Comparison of ENCODE assay signal across 9 cellular contexts in genomic region chr3:194046995-194047681, GRCh38.
A peak's percentile ranks its signal among the peaks of the same experiment; 100 is the strongest.
DNase-seq lines count a peak whose midpoint lies in the region; ATAC-seq and TF ChIP-seq lines count a peak whose summit lies in the region.
"Had no signal": no experiment of that assay in that cellular context is flagged by ENCODE, and none has a peak within 500 bp of the region (broad histone marks: within the 10 kb centered on the region; RNA-seq: fewer than 3 reads in every experiment).

No MANE protein-coding gene starts in this region.

- peaks cover 0 to 41% of the 10 kb centered on the region in 2 donors for H3K27me3 Mint-ChIP-seq in effector memory CD8-positive, alpha-beta T cell

- H3K36me3 Mint-ChIP-seq in effector memory CD8-positive, alpha-beta T cell (ENCODE audit: insufficient read depth): no peaks in the 10 kb centered on the region

- peaks cover 3 to 6% of the 10 kb centered on the region in 2 donors for H3K9me3 Mint-ChIP-seq in effector memory CD8-positive, alpha-beta T cell

- DNase-seq in GF-D8 (lab: John Stamatoyannopoulos, UW) (peak; percentile 65), MV-4-11 (lab: John Stamatoyannopoulos, UW) (peak; percentile 90), colonic mucosa (peak; percentile 78)
- no peak for DNase-seq in stimulated activated CD4-positive, alpha-beta T cell treated with anti-CD3 and anti-CD28 coated beads, Interleukin-2, amount 100 ng/mL, for 48 hours
- DNase-seq in activated T-cell treated with anti-CD3 and anti-CD28 coated beads, Interleukin-2, amount 50 U/mL, for 1 hour: no peak
- DNase-seq in effector memory CD8-positive, alpha-beta T cell: no peak

- H3K4me2 ChIP-seq in parathyroid adenoma (ENCODE audit: low read length): no peak overlapping the region

- no peaks in the 10 kb centered on the region for H3K36me3 ChIP-seq in colonic mucosa
- no peaks in the 10 kb centered on the region for H3K36me3 ChIP-seq in parathyroid adenoma (ENCODE audit: control insufficient read depth, insufficient read depth, low read length)
- H3K36me3 ChIP-seq: neutrophil had no signal

- H3K27ac ChIP-seq in colonic mucosa (peak overlapping the region; percentile 37), parathyroid adenoma (no peak overlapping the region)
- H3K27ac ChIP-seq: neutrophil had no signal

- H3K4me1 ChIP-seq in colonic mucosa (peaks cover 8% of the 10 kb centered on the region), parathyroid adenoma (peaks cover 3% of the 10 kb centered on the region)

- intact Hi-C loops in colonic mucosa (cut with DNase I): no loop called here

- peaks cover 0 to 2% of the 10 kb centered on the region in 2 donors for H3K4me1 Mint-ChIP-seq in effector memory CD8-positive, alpha-beta T cell (ENCODE audit: low read depth in 2 of 2)

- peak overlapping the region; percentile 73 for H2AFZ ChIP-seq in parathyroid adenoma

- peak overlapping the region in 1 of 2 donors; percentile 54 for H3K9ac ChIP-seq in colonic mucosa (ENCODE audit: low read depth in 2 of 2, low read length in 2 of 2)
- H3K9ac ChIP-seq in parathyroid adenoma: no peak overlapping the region

- H3K4me3 ChIP-seq in colonic mucosa (no peak overlapping the region), parathyroid adenoma (ENCODE audit: low read depth, low read length) (no peak overlapping the region)

- no peaks in the 10 kb centered on the region for H3K79me2 ChIP-seq in parathyroid adenoma

- H3K4me3 Mint-ChIP-seq in effector memory CD8-positive, alpha-beta T cell: no peak overlapping the region

- H3K9me3 ChIP-seq in colonic mucosa: no peaks in the 10 kb centered on the region
- H3K9me3 ChIP-seq in parathyroid adenoma (ENCODE audit: control insufficient read depth, low read length): no peaks in the 10 kb centered on the region
- H3K9me3 ChIP-seq: neutrophil had no signal

- H3K27me3 ChIP-seq in colonic mucosa: no peaks in the 10 kb centered on the region
- H3K27me3 ChIP-seq in parathyroid adenoma (ENCODE audit: control insufficient read depth, insufficient read depth, low read length): no peaks in the 10 kb centered on the region
- H3K27me3 ChIP-seq: neutrophil had no signal

- no peak for TF ChIP-seq CTCF in colonic mucosa (IDR thresholded peaks at IDR 0.05)
- TF ChIP-seq CTCF in parathyroid adenoma (IDR thresholded peaks at IDR 0.05): no peak

- ATAC-seq in HG02973 (IDR thresholded peaks at IDR 0.05; ENCODE audit: unreplicated experiment): no peak
- ATAC-seq in effector memory CD8-positive, alpha-beta T cell (replicated peaks): no peak

- no peak overlapping the region for H3K27ac Mint-ChIP-seq in effector memory CD8-positive, alpha-beta T cell

Comparison
In these comparisons a context has a peak if more than half of its experiments do, and no peak if none do; other contexts are left out.
1. DNase-seq: peak in GF-D8 (single experiment), MV-4-11 (single experiment) and colonic mucosa (single experiment); none in stimulated activated CD4-positive, alpha-beta T cell treated with anti-CD3 and anti-CD28 coated beads, Interleukin-2, amount 100 ng/mL, for 48 hours (0 of 2), activated T-cell treated with anti-CD3 and anti-CD28 coated beads, Interleukin-2, amount 50 U/mL, for 1 hour (single experiment) and effector memory CD8-positive, alpha-beta T cell (0 of 3).